1 cellular context compared by ENCODE assay signal in the genomic region with DNA sequence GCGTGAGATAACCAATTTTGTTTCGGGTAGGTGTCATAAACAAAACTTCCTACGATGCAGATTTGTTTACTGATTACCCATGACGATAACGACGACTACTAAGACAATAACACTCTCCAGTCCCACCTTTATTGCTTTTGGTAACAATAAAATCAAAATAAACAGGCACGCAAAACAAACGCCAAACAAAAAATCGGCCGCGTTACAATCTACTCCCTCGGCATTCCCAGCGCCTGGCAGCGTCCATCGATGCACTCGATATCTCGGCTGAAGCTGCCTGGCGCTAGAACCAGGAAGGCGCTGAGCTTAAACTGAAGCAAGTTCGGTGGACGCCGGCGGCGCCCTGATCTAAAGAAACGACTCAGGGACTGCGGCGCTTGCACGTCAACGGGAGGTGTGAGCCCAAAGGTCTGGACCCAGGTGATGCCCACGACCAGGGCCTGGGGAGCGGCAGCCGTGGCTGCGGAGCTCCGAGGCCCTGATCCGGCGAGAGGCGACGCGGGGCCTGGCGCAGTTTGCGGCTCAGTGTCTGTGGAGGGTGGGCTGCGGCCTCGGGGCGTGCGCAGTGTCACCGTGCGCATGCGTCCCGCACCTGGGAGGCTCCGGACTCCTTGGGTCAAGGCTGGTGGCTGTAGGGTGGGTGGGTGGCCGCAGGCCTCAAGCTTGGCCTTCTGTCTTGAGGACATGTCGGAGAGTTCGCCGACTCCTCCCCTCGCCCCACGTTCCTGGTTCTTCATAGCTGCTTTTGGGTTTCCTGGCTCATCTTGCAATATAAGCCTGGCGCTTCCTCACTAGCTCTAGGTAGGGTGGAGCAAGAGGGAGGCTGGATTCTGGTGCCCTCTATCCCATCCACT.
A peak's percentile ranks its signal among the peaks of the same experiment; 100 is the strongest.
TF ChIP-seq lines count a peak whose summit lies in the region.

A gene with protein sequence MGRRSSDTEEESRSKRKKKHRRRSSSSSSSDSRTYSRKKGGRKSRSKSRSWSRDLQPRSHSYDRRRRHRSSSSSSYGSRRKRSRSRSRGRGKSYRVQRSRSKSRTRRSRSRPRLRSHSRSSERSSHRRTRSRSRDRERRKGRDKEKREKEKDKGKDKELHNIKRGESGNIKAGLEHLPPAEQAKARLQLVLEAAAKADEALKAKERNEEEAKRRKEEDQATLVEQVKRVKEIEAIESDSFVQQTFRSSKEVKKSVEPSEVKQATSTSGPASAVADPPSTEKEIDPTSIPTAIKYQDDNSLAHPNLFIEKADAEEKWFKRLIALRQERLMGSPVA (plus strand): TSS at position 286 of the 854 bp plus-strand sequence. CDS start 12,016 bp downstream, outside the sequence.

TF ChIP-seq in HepG2, 621 proteins besides CTCF, POLR2A, EP300 and RAD21 (continued from another document and continues in another):
- TF ChIP-seq, protein P1, sequence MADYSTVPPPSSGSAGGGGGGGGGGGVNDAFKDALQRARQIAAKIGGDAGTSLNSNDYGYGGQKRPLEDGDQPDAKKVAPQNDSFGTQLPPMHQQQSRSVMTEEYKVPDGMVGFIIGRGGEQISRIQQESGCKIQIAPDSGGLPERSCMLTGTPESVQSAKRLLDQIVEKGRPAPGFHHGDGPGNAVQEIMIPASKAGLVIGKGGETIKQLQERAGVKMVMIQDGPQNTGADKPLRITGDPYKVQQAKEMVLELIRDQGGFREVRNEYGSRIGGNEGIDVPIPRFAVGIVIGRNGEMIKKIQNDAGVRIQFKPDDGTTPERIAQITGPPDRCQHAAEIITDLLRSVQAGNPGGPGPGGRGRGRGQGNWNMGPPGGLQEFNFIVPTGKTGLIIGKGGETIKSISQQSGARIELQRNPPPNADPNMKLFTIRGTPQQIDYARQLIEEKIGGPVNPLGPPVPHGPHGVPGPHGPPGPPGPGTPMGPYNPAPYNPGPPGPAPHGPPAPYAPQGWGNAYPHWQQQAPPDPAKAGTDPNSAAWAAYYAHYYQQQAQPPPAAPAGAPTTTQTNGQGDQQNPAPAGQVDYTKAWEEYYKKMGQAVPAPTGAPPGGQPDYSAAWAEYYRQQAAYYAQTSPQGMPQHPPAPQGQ (CRISPR knock-in tag; IDR thresholded peaks at IDR 0.05; ENCODE audit: borderline replicate concordance) = 0 out of 2 replicates have a peak, but pooled peaks have one; percentile 48
- TF ChIP-seq SRSF9 (IDR thresholded peaks at IDR 0.05; ENCODE audit: borderline replicate concordance, insufficient read depth, low read depth, low read length, poor library complexity, severe bottlenecking) = no peak
- peak; percentile 33; the same call in 1 of the 2 replicates for TF ChIP-seq ZNF773 (CRISPR knock-in tag; IDR thresholded peaks at IDR 0.05; ENCODE audit: borderline replicate concordance)
- TF ChIP-seq CENPT (CRISPR knock-in tag; IDR thresholded peaks at IDR 0.05; ENCODE audit: low read depth) = peak; percentile 79; the same call in 1 of the 2 replicates
- TF ChIP-seq, protein P2, sequence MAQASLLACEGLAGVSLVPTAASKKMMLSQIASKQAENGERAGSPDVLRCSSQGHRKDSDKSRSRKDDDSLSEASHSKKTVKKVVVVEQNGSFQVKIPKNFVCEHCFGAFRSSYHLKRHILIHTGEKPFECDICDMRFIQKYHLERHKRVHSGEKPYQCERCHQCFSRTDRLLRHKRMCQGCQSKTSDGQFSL (CRISPR knock-in tag; IDR thresholded peaks at IDR 0.05) = 0 out of 2 replicates have a peak, but pooled peaks have one; percentile 8
- peak; percentile 67 for TF ChIP-seq ZNF34 (CRISPR knock-in tag; IDR thresholded peaks at IDR 0.05; ENCODE audit: borderline replicate concordance)
- TF ChIP-seq ZFYVE20 (CRISPR knock-in tag; IDR thresholded peaks at IDR 0.05; ENCODE audit: borderline replicate concordance, low read depth) = 0 out of 2 replicates have a peak, but pooled peaks have one; percentile 88
- TF ChIP-seq PTBP1 (IDR thresholded peaks at IDR 0.05; ENCODE audit: low read depth, low read length, poor library complexity, severe bottlenecking) = no peak
- TF ChIP-seq RARG (CRISPR knock-in tag; IDR thresholded peaks at IDR 0.05; ENCODE audit: low read depth) = no peak
- TF ChIP-seq ZNF746 (CRISPR knock-in tag; IDR thresholded peaks at IDR 0.05) = peak; percentile 23
- TF ChIP-seq SIN3A (IDR thresholded peaks at IDR 0.05; ENCODE audit: borderline replicate concordance, low read depth, low read length) = peak; percentile 98
- peak; percentile 96; the same call in 1 of the 2 replicates for TF ChIP-seq ZNF333 (CRISPR knock-in tag; IDR thresholded peaks at IDR 0.05; ENCODE audit: borderline replicate concordance)
- peak; percentile 83; the same call in 1 of the 2 replicates for TF ChIP-seq ZNF737 (CRISPR knock-in tag; IDR thresholded peaks at IDR 0.05; ENCODE audit: borderline replicate concordance)
- TF ChIP-seq TBX3 (IDR thresholded peaks at IDR 0.05; ENCODE audit: borderline replicate concordance) = peak; percentile 38; the same call in 1 of the 2 replicates
- TF ChIP-seq ZNF230 (CRISPR knock-in tag; IDR thresholded peaks at IDR 0.05) = peak; percentile 96
- TF ChIP-seq, protein P3, sequence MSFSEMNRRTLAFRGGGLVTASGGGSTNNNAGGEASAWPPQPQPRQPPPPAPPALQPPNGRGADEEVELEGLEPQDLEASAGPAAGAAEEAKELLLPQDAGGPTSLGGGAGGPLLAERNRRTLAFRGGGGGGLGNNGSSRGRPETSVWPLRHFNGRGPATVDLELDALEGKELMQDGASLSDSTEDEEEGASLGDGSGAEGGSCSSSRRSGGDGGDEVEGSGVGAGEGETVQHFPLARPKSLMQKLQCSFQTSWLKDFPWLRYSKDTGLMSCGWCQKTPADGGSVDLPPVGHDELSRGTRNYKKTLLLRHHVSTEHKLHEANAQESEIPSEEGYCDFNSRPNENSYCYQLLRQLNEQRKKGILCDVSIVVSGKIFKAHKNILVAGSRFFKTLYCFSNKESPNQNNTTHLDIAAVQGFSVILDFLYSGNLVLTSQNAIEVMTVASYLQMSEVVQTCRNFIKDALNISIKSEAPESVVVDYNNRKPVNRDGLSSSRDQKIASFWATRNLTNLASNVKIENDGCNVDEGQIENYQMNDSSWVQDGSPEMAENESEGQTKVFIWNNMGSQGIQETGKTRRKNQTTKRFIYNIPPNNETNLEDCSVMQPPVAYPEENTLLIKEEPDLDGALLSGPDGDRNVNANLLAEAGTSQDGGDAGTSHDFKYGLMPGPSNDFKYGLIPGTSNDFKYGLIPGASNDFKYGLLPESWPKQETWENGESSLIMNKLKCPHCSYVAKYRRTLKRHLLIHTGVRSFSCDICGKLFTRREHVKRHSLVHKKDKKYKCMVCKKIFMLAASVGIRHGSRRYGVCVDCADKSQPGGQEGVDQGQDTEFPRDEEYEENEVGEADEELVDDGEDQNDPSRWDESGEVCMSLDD (CRISPR knock-in tag; IDR thresholded peaks at IDR 0.05; ENCODE audit: borderline replicate concordance) = 0 out of 2 replicates have a peak, but pooled peaks have one; percentile 70
- TF ChIP-seq, protein P4, sequence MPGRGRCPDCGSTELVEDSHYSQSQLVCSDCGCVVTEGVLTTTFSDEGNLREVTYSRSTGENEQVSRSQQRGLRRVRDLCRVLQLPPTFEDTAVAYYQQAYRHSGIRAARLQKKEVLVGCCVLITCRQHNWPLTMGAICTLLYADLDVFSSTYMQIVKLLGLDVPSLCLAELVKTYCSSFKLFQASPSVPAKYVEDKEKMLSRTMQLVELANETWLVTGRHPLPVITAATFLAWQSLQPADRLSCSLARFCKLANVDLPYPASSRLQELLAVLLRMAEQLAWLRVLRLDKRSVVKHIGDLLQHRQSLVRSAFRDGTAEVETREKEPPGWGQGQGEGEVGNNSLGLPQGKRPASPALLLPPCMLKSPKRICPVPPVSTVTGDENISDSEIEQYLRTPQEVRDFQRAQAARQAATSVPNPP (CRISPR knock-in tag; IDR thresholded peaks at IDR 0.05) = no peak
- TF ChIP-seq HOXA3 (CRISPR knock-in tag; IDR thresholded peaks at IDR 0.05) = peak; percentile 72
- TF ChIP-seq, protein P5, sequence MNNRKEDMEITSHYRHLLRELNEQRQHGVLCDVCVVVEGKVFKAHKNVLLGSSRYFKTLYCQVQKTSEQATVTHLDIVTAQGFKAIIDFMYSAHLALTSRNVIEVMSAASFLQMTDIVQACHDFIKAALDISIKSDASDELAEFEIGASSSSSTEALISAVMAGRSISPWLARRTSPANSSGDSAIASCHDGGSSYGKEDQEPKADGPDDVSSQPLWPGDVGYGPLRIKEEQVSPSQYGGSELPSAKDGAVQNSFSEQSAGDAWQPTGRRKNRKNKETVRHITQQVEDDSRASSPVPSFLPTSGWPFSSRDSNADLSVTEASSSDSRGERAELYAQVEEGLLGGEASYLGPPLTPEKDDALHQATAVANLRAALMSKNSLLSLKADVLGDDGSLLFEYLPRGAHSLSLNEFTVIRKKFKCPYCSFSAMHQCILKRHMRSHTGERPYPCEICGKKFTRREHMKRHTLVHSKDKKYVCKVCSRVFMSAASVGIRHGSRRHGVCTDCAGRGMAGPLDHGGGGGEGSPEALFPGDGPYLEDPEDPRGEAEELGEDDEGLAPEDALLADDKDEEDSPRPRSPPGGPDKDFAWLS (CRISPR knock-in tag; IDR thresholded peaks at IDR 0.05; ENCODE audit: borderline replicate concordance) = no peak
- peak; percentile 69 for TF ChIP-seq SMAD3 (CRISPR knock-in tag; IDR thresholded peaks at IDR 0.05)
- TF ChIP-seq SIN3B (IDR thresholded peaks at IDR 0.05; ENCODE audit: low read length) = peak; percentile 90
- TF ChIP-seq, protein P6, sequence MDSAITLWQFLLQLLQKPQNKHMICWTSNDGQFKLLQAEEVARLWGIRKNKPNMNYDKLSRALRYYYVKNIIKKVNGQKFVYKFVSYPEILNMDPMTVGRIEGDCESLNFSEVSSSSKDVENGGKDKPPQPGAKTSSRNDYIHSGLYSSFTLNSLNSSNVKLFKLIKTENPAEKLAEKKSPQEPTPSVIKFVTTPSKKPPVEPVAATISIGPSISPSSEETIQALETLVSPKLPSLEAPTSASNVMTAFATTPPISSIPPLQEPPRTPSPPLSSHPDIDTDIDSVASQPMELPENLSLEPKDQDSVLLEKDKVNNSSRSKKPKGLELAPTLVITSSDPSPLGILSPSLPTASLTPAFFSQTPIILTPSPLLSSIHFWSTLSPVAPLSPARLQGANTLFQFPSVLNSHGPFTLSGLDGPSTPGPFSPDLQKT (CRISPR knock-in tag; IDR thresholded peaks at IDR 0.05; ENCODE audit: borderline replicate concordance) = no peak
- TF ChIP-seq ZNF282 (IDR thresholded peaks at IDR 0.05; ENCODE audit: partially characterized antibody) = no peak
- no peak for TF ChIP-seq HNRNPUL1 (IDR thresholded peaks at IDR 0.05; ENCODE audit: low read depth, low read length)
- peak; percentile 57; the same call in 1 of the 2 replicates for TF ChIP-seq KLF13 (CRISPR knock-in tag; IDR thresholded peaks at IDR 0.05)
- TF ChIP-seq, protein P7, sequence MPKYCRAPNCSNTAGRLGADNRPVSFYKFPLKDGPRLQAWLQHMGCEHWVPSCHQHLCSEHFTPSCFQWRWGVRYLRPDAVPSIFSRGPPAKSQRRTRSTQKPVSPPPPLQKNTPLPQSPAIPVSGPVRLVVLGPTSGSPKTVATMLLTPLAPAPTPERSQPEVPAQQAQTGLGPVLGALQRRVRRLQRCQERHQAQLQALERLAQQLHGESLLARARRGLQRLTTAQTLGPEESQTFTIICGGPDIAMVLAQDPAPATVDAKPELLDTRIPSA (CRISPR knock-in tag; IDR thresholded peaks at IDR 0.05; ENCODE audit: borderline replicate concordance) = no peak
- TF ChIP-seq HDAC1 (CRISPR knock-in tag; IDR thresholded peaks at IDR 0.05) = peak; percentile 96
- TF ChIP-seq SOX13 (IDR thresholded peaks at IDR 0.05) = no peak; the same call in none of the 2 replicates
- TF ChIP-seq SOX13 (CRISPR knock-in tag; conservative IDR thresholded peaks at IDR 0.05 in 1 of 2, IDR thresholded peaks at IDR 0.05 in 1 of 2) = peak in 1 of 2 experiments; percentile 51; a peak in 1 of 4 replicates
- TF ChIP-seq ZNF354B (CRISPR knock-in tag; IDR thresholded peaks at IDR 0.05) = peak; percentile 14; the same call in 1 of the 2 replicates
- TF ChIP-seq, protein P8, sequence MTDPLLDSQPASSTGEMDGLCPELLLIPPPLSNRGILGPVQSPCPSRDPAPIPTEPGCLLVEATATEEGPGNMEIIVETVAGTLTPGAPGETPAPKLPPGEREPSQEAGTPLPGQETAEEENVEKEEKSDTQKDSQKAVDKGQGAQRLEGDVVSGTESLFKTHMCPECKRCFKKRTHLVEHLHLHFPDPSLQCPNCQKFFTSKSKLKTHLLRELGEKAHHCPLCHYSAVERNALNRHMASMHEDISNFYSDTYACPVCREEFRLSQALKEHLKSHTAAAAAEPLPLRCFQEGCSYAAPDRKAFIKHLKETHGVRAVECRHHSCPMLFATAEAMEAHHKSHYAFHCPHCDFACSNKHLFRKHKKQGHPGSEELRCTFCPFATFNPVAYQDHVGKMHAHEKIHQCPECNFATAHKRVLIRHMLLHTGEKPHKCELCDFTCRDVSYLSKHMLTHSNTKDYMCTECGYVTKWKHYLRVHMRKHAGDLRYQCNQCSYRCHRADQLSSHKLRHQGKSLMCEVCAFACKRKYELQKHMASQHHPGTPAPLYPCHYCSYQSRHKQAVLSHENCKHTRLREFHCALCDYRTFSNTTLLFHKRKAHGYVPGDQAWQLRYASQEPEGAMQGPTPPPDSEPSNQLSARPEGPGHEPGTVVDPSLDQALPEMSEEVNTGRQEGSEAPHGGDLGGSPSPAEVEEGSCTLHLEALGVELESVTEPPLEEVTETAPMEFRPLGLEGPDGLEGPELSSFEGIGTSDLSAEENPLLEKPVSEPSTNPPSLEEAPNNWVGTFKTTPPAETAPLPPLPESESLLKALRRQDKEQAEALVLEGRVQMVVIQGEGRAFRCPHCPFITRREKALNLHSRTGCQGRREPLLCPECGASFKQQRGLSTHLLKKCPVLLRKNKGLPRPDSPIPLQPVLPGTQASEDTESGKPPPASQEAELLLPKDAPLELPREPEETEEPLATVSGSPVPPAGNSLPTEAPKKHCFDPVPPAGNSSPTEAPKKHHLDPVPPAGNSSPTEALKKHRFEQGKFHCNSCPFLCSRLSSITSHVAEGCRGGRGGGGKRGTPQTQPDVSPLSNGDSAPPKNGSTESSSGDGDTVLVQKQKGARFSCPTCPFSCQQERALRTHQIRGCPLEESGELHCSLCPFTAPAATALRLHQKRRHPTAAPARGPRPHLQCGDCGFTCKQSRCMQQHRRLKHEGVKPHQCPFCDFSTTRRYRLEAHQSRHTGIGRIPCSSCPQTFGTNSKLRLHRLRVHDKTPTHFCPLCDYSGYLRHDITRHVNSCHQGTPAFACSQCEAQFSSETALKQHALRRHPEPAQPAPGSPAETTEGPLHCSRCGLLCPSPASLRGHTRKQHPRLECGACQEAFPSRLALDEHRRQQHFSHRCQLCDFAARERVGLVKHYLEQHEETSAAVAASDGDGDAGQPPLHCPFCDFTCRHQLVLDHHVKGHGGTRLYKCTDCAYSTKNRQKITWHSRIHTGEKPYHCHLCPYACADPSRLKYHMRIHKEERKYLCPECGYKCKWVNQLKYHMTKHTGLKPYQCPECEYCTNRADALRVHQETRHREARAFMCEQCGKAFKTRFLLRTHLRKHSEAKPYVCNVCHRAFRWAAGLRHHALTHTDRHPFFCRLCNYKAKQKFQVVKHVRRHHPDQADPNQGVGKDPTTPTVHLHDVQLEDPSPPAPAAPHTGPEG (CRISPR knock-in tag; IDR thresholded peaks at IDR 0.05) = peak; percentile 91
- peak; percentile 85 for TF ChIP-seq YEATS2 (CRISPR knock-in tag; IDR thresholded peaks at IDR 0.05; ENCODE audit: borderline replicate concordance)
- peak; percentile 80; the same call in 1 of the 2 replicates for TF ChIP-seq ZSCAN30 (CRISPR knock-in tag; IDR thresholded peaks at IDR 0.05)
- peak; percentile 83 for TF ChIP-seq YY1 (IDR thresholded peaks at IDR 0.05; ENCODE audit: insufficient read depth, insufficient replicate concordance, low read depth, low read length)
- no peak; the same call in 1 of the 2 replicates for TF ChIP-seq ZNF256 (CRISPR knock-in tag; conservative IDR thresholded peaks at IDR 0.05)
- TF ChIP-seq, protein P9, sequence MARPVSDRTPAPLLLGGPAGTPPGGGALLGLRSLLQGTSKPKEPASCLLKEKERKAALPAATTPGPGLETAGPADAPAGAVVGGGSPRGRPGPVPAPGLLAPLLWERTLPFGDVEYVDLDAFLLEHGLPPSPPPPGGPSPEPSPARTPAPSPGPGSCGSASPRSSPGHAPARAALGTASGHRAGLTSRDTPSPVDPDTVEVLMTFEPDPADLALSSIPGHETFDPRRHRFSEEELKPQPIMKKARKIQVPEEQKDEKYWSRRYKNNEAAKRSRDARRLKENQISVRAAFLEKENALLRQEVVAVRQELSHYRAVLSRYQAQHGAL (CRISPR knock-in tag; IDR thresholded peaks at IDR 0.05; ENCODE audit: not compliant biosample characterization) = no peak
